8 cellular contexts compared by ENCODE assay signal in the genomic region with DNA sequence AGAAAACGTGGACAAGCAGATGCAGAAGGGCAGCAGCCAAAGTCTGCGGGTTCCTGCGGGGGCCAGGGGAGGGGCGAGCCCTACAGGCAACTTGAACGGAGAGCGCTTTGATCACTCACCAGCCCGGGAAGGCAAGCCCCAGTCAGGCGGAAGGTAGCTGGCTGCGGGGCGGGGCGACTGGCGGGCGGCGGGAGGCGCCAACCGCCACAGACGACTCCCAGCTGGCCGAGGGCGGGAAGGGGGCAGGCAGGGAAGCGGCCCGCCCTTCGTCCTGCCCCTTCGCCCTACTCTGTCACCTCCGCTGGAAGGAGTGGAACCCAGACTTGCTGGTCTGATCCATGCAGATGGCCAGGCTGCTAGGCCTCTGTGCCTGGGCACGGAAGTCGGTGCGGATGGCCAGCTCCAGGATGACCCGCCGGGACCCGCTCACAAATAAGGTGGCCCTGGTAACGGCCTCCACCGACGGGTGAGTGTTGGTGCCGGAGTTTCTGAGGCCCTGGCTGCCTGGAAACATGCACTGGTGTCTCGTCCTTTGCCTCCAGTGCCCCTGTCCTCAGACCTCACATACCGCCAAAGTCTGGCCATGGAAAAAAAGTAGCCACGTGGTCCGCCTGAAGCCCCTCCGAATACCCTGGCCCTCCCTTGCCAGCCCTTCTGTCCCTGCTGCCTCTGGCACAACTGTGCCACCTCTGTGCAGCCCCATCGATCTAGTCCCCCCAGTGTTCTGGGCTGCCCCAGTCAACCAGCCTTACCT. TPM values are rescaled to one million over a fixed set of nuclear protein-coding genes. Genes with fewer than 3 reads are reported as not detected.
DNase-seq lines count a peak whose midpoint lies in the region; ATAC-seq and TF ChIP-seq lines count a peak whose summit lies in the region.
"Not testable (repeated sequence)": the region's sequence is repeated elsewhere in the genome, so short reads cannot be mapped to it uniquely, and the experiment has no call there.

Gene DHRS4L2, plus strand, starts transcription at position 320 of the 754 bp plus-strand sequence. Its CDS starts 19 bp downstream, at position 339.

- TF ChIP-seq CTCF in foreskin keratinocyte (conservative IDR thresholded peaks at IDR 0.05); neural progenitor cell (IDR thresholded peaks at IDR 0.05): not testable (repeated sequence)

- H2AFZ ChIP-seq in neural progenitor cell (replicated peaks), result peak within 1 kb of the TSS; percentile 83

- DNase-seq in EL, result peak; percentile 67
- not testable (repeated sequence) for DNase-seq in SK-MEL-5 (ENCODE audit: low read depth, low spot score)
- peak; percentile 59 for DNase-seq in activated gamma-delta T cell treated with anti-CD3 and anti-CD28 coated beads, Interleukin-2, amount 50 U/mL, for 16 hours (ENCODE audit: low read depth)
- peak; percentile 15 to 44 for DNase-seq in foreskin keratinocyte
- peak; percentile 87 for DNase-seq in neural progenitor cell (ENCODE audit: low spot score)
- DNase-seq in stimulated activated naive B cell treated with anti-CD40 and anti-IgM and Interleukin-4, amounts not matched to agents 10 μg/mL and 1 μg/mL and 100 μg/mL, for 72 hours, result peak; percentile 72

- not testable (repeated sequence) for H3K9me3 Mint-ChIP-seq in neural progenitor cell; stimulated activated naive B cell treated with anti-CD40 and anti-IgM and Interleukin-4, amounts not matched to agents 10 μg/mL and 1 μg/mL and 100 μg/mL, for 72 hours

- H3K36me3 Mint-ChIP-seq in neural progenitor cell; stimulated activated naive B cell treated with anti-CD40 and anti-IgM and Interleukin-4, amounts not matched to agents 10 μg/mL and 1 μg/mL and 100 μg/mL, for 72 hours: not testable (repeated sequence)

- H3K79me2 ChIP-seq in neural progenitor cell (ENCODE audit: low read depth), result not testable (repeated sequence)

- not testable (repeated sequence) for H3K36me3 ChIP-seq in HUES48 (ENCODE audit: control insufficient read depth, insufficient read depth, low read length); neural progenitor cell

- not testable (repeated sequence) for H3F3A ChIP-seq in neural progenitor cell (ENCODE audit: low read depth)

- not testable (repeated sequence) for H3K27ac ChIP-seq in HUES48 (ENCODE audit: low read depth, low read length); foreskin keratinocyte; neural progenitor cell

- peak within 1 kb of the TSS; percentile 72 for H3K4me3 Mint-ChIP-seq in neural progenitor cell
- H3K4me3 Mint-ChIP-seq in stimulated activated naive B cell treated with anti-CD40 and anti-IgM and Interleukin-4, amounts not matched to agents 10 μg/mL and 1 μg/mL and 100 μg/mL, for 72 hours, result peak within 1 kb of the TSS; percentile 81 to 84

- H3K4me3 ChIP-seq in HUES48 (ENCODE audit: low read depth, low read length) (peak within 1 kb of the TSS; percentile 47; the same call in 1 of the 2 replicates), neural progenitor cell (peak within 1 kb of the TSS; percentile 31)

- not testable (repeated sequence) for H3K27me3 Mint-ChIP-seq in neural progenitor cell (ENCODE audit: insufficient read depth, low read depth); stimulated activated naive B cell treated with anti-CD40 and anti-IgM and Interleukin-4, amounts not matched to agents 10 μg/mL and 1 μg/mL and 100 μg/mL, for 72 hours

- peak within 1 kb of the TSS; percentile 73 for H3K4me2 ChIP-seq in neural progenitor cell

- not testable (repeated sequence) for H3K4me1 ChIP-seq in HUES48 (ENCODE audit: control insufficient read depth, insufficient read depth, low read length); foreskin keratinocyte; neural progenitor cell

- peak within 1 kb of the TSS; percentile 17 for H3K9ac ChIP-seq in HUES48 (ENCODE audit: low read depth, low read length)
- not testable (repeated sequence) for H3K9ac ChIP-seq in neural progenitor cell

- H3K27ac Mint-ChIP-seq in neural progenitor cell, result peak within 1 kb of the TSS; percentile 33
- H3K27ac Mint-ChIP-seq in stimulated activated naive B cell treated with anti-CD40 and anti-IgM and Interleukin-4, amounts not matched to agents 10 μg/mL and 1 μg/mL and 100 μg/mL, for 72 hours, result peak within 1 kb of the TSS; percentile 86

- not testable (repeated sequence) for H4K20me1 ChIP-seq in neural progenitor cell (ENCODE audit: low read depth)

- not testable (repeated sequence) for H3K9me3 ChIP-seq in HUES48 (ENCODE audit: control insufficient read depth, insufficient read depth, low read length); neural progenitor cell (ENCODE audit: low read depth)

- ATAC-seq in GM21619 (IDR thresholded peaks at IDR 0.05; ENCODE audit: unreplicated experiment), result peak; percentile 86
- ATAC-seq in foreskin keratinocyte, result peak; percentile 88
- peak; percentile 95 to 97 for ATAC-seq in stimulated activated naive B cell treated with anti-CD40 and anti-IgM and Interleukin-4, amounts not matched to agents 10 μg/mL and 1 μg/mL and 100 μg/mL, for 72 hours (replicated peaks)

- H3K27me3 ChIP-seq in HUES48 (ENCODE audit: control insufficient read depth, insufficient read depth, low read length); foreskin keratinocyte; neural progenitor cell: not testable (repeated sequence)

- in situ Hi-C loops in SK-MEL-5 (cut with HindIII; ENCODE audit: low pct_unique_long_range_greater_than_20kb, low sequenced_read_pairs), result not testable (repeated sequence)

- peaks cover 29% of the 10 kb centered on the region for H3K4me1 Mint-ChIP-seq in neural progenitor cell
- peaks cover 12 to 20% of the 10 kb centered on the region in 2 donors for H3K4me1 Mint-ChIP-seq in stimulated activated naive B cell treated with anti-CD40 and anti-IgM and Interleukin-4, amounts not matched to agents 10 μg/mL and 1 μg/mL and 100 μg/mL, for 72 hours

RNA-seq across cellular contexts. Expression of gene DHRS4L2, which starts in this region (rescaled TPM):
- total RNA-seq in SK-MEL-5 (2014; rRNA removed; shearing (Covaris generic)), result 28.9 and 30.6 TPM in 2 replicates
- polyA plus RNA-seq in SK-MEL-5 (2015; cell fraction: cytosol; rRNA removed), result 28.2 and 28.6 TPM in 2 replicates
- 11.3 and 20.7 TPM in 2 replicates for polyA plus RNA-seq in SK-MEL-5 (2015; cell fraction: nucleus; rRNA removed)
- total RNA-seq in foreskin keratinocyte (18.4 and 27.7 TPM in 2 replicates), neural progenitor cell (ENCODE audit: low replicate concordance) (3.6 and 7.4 TPM in 2 replicates)
- polyA plus RNA-seq in foreskin keratinocyte, result 29.5 and 43.7 TPM in 2 replicates
